Comparison of ENCODE assay signal across 24 cellular contexts in genomic region chr10:34262965-34263364, GRCh38.
A peak's percentile ranks its signal among the peaks of the same experiment; 100 is the strongest.
DNase-seq lines count a peak whose midpoint lies in the region; ATAC-seq and TF ChIP-seq lines count a peak whose summit lies in the region.
"Had no signal": no experiment of that assay in that cellular context is flagged by ENCODE, and none has a peak within 500 bp of the region (broad histone marks: within the 10 kb centered on the region; RNA-seq: fewer than 3 reads in every experiment).

No MANE protein-coding gene starts in this region.

- no peaks in the 10 kb centered on the region for H3K9me3 Mint-ChIP-seq in Calu3 (ENCODE audit: low read depth, unreplicated experiment)

- H3K27me3 Mint-ChIP-seq in Calu3 (ENCODE audit: unreplicated experiment) = no peaks in the 10 kb centered on the region
- H3K27me3 Mint-ChIP-seq: activated naive CD4-positive, alpha-beta T cell treated with anti-CD3 and anti-CD28 coated beads, Interleukin-2, amount 50 U/mL, for 24 hours had no signal

- no peak overlapping the region for H3K27ac Mint-ChIP-seq in Calu3 (ENCODE audit: unreplicated experiment)
- H3K27ac Mint-ChIP-seq: activated naive CD4-positive, alpha-beta T cell treated with anti-CD3 and anti-CD28 coated beads, Interleukin-2, amount 50 U/mL, for 24 hours; naive thymus-derived CD4-positive, alpha-beta T cell; T-helper 1 cell treated with Interleukin-12 subunit alpha and Interleukin-12 subunit beta and Interleukin-4 antibody, amounts not matched to agents 30 μg/mL and 1 μg/mL, for 36 hours had no signal

- H3K4me3 Mint-ChIP-seq in Calu3 (ENCODE audit: low read depth, unreplicated experiment) = no peak overlapping the region
- H3K4me3 Mint-ChIP-seq: activated naive CD4-positive, alpha-beta T cell treated with anti-CD3 and anti-CD28 coated beads, Interleukin-2, amount 50 U/mL, for 24 hours; naive thymus-derived CD4-positive, alpha-beta T cell; T-helper 1 cell treated with Interleukin-12 subunit alpha and Interleukin-12 subunit beta and Interleukin-4 antibody, amounts not matched to agents 30 μg/mL and 1 μg/mL, for 36 hours had no signal

- H3K9me3 ChIP-seq in colonic mucosa = no peaks in the 10 kb centered on the region
- H3K9me3 ChIP-seq: ovary, uterus had no signal

- TF ChIP-seq CTCF in LNCAP (IDR thresholded peaks at IDR 0.05) (peak; percentile 18; the same call in 1 of the 2 replicates), cardiac fibroblast (IDR thresholded peaks at IDR 0.05; ENCODE audit: low read depth, low read length) (peak; percentile 27), Calu3 (IDR thresholded peaks at IDR 0.05; ENCODE audit: unreplicated experiment) (no peak), colonic mucosa (IDR thresholded peaks at IDR 0.05) (no peak)

- no TSS peak for BruUV-seq in Calu3 (replicated peaks; lab: Mats Ljungman, UMichigan)

- H3K27me3 ChIP-seq in colonic mucosa = no peaks in the 10 kb centered on the region
- H3K27me3 ChIP-seq: gastroesophageal sphincter, ovary, uterus had no signal

- H3K4me3 ChIP-seq in cardiac fibroblast (replicated peaks in 1 of 2; ENCODE audit: low read depth in 2 of 2, low read length in 2 of 2) = no peak overlapping the region
- H3K4me3 ChIP-seq in colonic mucosa = no peak overlapping the region
- H3K4me3 ChIP-seq: gastroesophageal sphincter, GM23248, ovary, uterus had no signal

- no peaks in the 10 kb centered on the region for H3K4me1 ChIP-seq in colonic mucosa
- H3K4me1 ChIP-seq: gastroesophageal sphincter, uterus had no signal

- no peak overlapping the region for H3K9ac ChIP-seq in colonic mucosa (ENCODE audit: low read depth in 2 of 2, low read length in 2 of 2)
- H3K9ac ChIP-seq: GM23248, KMS-11 had no signal

- H3K36me3 Mint-ChIP-seq in Calu3 (ENCODE audit: insufficient read depth, unreplicated experiment) = no peaks in the 10 kb centered on the region
- H3K36me3 Mint-ChIP-seq: activated naive CD4-positive, alpha-beta T cell treated with anti-CD3 and anti-CD28 coated beads, Interleukin-2, amount 50 U/mL, for 24 hours; naive thymus-derived CD4-positive, alpha-beta T cell had no signal

- H3K36me3 ChIP-seq in colonic mucosa = no peaks in the 10 kb centered on the region
- H3K36me3 ChIP-seq: gastroesophageal sphincter, ovary, uterus had no signal

- no peak for ATAC-seq in GM19452 (IDR thresholded peaks at IDR 0.05; ENCODE audit: unreplicated experiment)
- ATAC-seq: gastroesophageal sphincter; naive thymus-derived CD4-positive, alpha-beta T cell; sciatic nerve had no signal

- intact Hi-C loops in Calu3 (cut with micrococcal nuclease; ENCODE audit: unreplicated experiment) = no loop called here
- intact Hi-C loops in colonic mucosa (cut with DNase I) = no loop called here

- H3K27ac ChIP-seq in colonic mucosa = no peak overlapping the region
- H3K27ac ChIP-seq: gastroesophageal sphincter, GM23248, KMS-11, ovary, uterus had no signal

- CTCF ChIA-PET in Calu3 (lab: Charles Lee) = no interaction called here

- DNase-seq in NCI-H2227 (lab: John Stamatoyannopoulos, UW; ENCODE audit: unreplicated experiment) (peak; percentile 4), NCI-H2227 treated with DMSO at 0.1 percent for 48 hours (lab: John Stamatoyannopoulos, UW) (no peak), cardiac fibroblast (ENCODE audit: low read depth in 2 of 2) (peak; percentile 21 to 38), renal cortical epithelial cell (ENCODE audit: low read depth) (peak; percentile 53), Calu3 (no peak), colonic mucosa (no peak)
- DNase-seq: activated CD4-positive, alpha-beta T cell treated with anti-CD3 and anti-CD28 coated beads for 4 hours; C1 segment of cervical spinal cord; GM23248; kidney glomerular epithelial cell; naive thymus-derived CD4-positive, alpha-beta T cell; NCI-H1092; NCI-H2029 treated with DMSO at 0.1 percent for 48 hours; NCI-H510A treated with DMSO at 0.1 percent for 48 hours; ovary; SHP77; uterus had no signal

- no peaks in the 10 kb centered on the region for H3K4me1 Mint-ChIP-seq in Calu3 (ENCODE audit: low read depth, unreplicated experiment)
- H3K4me1 Mint-ChIP-seq: activated naive CD4-positive, alpha-beta T cell treated with anti-CD3 and anti-CD28 coated beads, Interleukin-2, amount 50 U/mL, for 24 hours; naive thymus-derived CD4-positive, alpha-beta T cell had no signal

Comparison
In these comparisons a context has a peak if more than half of its experiments do, and no peak if none do; other contexts are left out.
1. DNase-seq: peak in NCI-H2227 (single experiment), cardiac fibroblast (2 of 2) and renal cortical epithelial cell (single experiment); none in NCI-H2227 treated with DMSO at 0.1 percent for 48 hours (single experiment), Calu3 (single experiment) and colonic mucosa (single experiment).
2. CTCF ChIP-seq: peak in LNCAP (single experiment) and cardiac fibroblast (single experiment); none in Calu3 (single experiment) and colonic mucosa (single experiment).